11 cellular contexts compared by ENCODE assay signal in genomic region chr10:120978589-120979252, GRCh38.
DNase-seq lines count a peak whose midpoint lies in the region; ATAC-seq and TF ChIP-seq lines count a peak whose summit lies in the region.
"Had no signal": no experiment of that assay in that cellular context is flagged by ENCODE, and none has a peak within 500 bp of the region (broad histone marks: within the 10 kb centered on the region; RNA-seq: fewer than 3 reads in every experiment).

No MANE protein-coding gene starts in this region.

- H3K9ac ChIP-seq in HUES64 (ENCODE audit: low read depth, low read length): no peak overlapping the region

- no peak for TF ChIP-seq POLR2A in GM18505 (IDR thresholded peaks at IDR 0.05; ENCODE audit: borderline replicate concordance, extremely low read depth, insufficient read depth, insufficient read length)

- ATAC-seq in GM18505 (IDR thresholded peaks at IDR 0.05; ENCODE audit: unreplicated experiment): no peak
- ATAC-seq in Right ventricle myocardium inferior: no peak

- H3K27me3 ChIP-seq in A673 (replicated peaks; ENCODE audit: insufficient read depth, low read depth, low read length, poor library complexity) (peaks cover 19% of the 10 kb centered on the region), HUES64 (ENCODE audit: insufficient read depth, low read length) (peaks cover 38% of the 10 kb centered on the region), muscle layer of duodenum (ENCODE audit: low read depth, low read length) (no peaks in the 10 kb centered on the region)

- H3K36me3 ChIP-seq in A673 (ENCODE audit: insufficient read depth, low read length, poor library complexity, severe bottlenecking): no peaks in the 10 kb centered on the region
- no peaks in the 10 kb centered on the region for H3K36me3 ChIP-seq in HUES64 (ENCODE audit: insufficient read depth, low read length)
- H3K36me3 ChIP-seq in muscle layer of duodenum (ENCODE audit: control insufficient read depth in 1 of 2, insufficient read depth in 2 of 2, low read length in 2 of 2): no peaks in the 10 kb centered on the region
- H3K36me3 ChIP-seq: right atrium auricular region had no signal

- peak; percentile 47 for DNase-seq in A673 (ENCODE audit: low spot score)
- no peak for DNase-seq in epithelial cell of proximal tubule (ENCODE audit: low read depth)
- DNase-seq in NOMO-1 (lab: John Stamatoyannopoulos, UW; ENCODE audit: unreplicated experiment in 2 of 2): no peak
- no peak for DNase-seq in NCI-H1105 treated with DMSO at 0.1 percent for 48 hours (lab: John Stamatoyannopoulos, UW)
- DNase-seq in Right ventricle myocardium inferior (ENCODE audit: missing footprints): no peak
- DNase-seq: AML-193, T-helper 9 cell had no signal

- 64% methylated on average over 15 of the region's 15 CpGs for WGBS in HUES64

- intact Hi-C loops in A673 (cut with micrococcal nuclease; ENCODE audit: unreplicated experiment): no loop called here
- intact Hi-C loops in Right ventricle myocardium inferior (cut with DNase I): no loop called here

- POLR2A ChIA-PET in A673 (lab: Charles Lee; ENCODE audit: low non-redundant PET): no interaction called here

- TF ChIP-seq CTCF in A673 (conservative IDR thresholded peaks at IDR 0.05; ENCODE audit: low read depth, low read length) (no peak), epithelial cell of proximal tubule (conservative IDR thresholded peaks at IDR 0.05; ENCODE audit: low read depth, low read length) (no peak)

- no TSS peak for BruUV-seq in A673 (replicated peaks; lab: Mats Ljungman, UMichigan)

- H3K4me1 ChIP-seq in A673 (ENCODE audit: insufficient read depth, low read length, poor library complexity, severe bottlenecking) (peaks cover 15% of the 10 kb centered on the region), HUES64 (ENCODE audit: insufficient read depth, low read length) (peaks cover 36% of the 10 kb centered on the region), muscle layer of duodenum (ENCODE audit: control insufficient read depth in 1 of 2, insufficient read depth in 2 of 2, low read length in 2 of 2) (peaks cover 0 to 12% of the 10 kb centered on the region in 2 donors)

- CTCF ChIA-PET in A673 (lab: Charles Lee): no interaction called here

- H3K9me3 ChIP-seq in A673 (ENCODE audit: low read depth, low read length, poor library complexity, severe bottlenecking) (peaks cover 5% of the 10 kb centered on the region), HUES64 (ENCODE audit: insufficient read depth, low read depth, low read length) (peaks cover 15% of the 10 kb centered on the region), muscle layer of duodenum (ENCODE audit: control insufficient read depth in 1 of 2, low read length in 2 of 2) (peaks cover 4 to 12% of the 10 kb centered on the region in 2 donors)

- no peak overlapping the region for H3K27ac ChIP-seq in A673 (ENCODE audit: low read depth, low read length, poor library complexity, severe bottlenecking)
- no peak overlapping the region for H3K27ac ChIP-seq in HUES64 (ENCODE audit: low read depth, low read length)
- H3K27ac ChIP-seq in muscle layer of duodenum (ENCODE audit: low read length): no peak overlapping the region
- H3K27ac ChIP-seq: right atrium auricular region had no signal

- H3K4me3 ChIP-seq in A673 (ENCODE audit: low read depth, low read length, poor library complexity, severe bottlenecking) (peak overlapping the region; percentile 27), HUES64 (ENCODE audit: low read length) (peak overlapping the region; percentile 55), epithelial cell of proximal tubule (ENCODE audit: low read depth, low read length) (peak overlapping the region; percentile 51), muscle layer of duodenum (ENCODE audit: low read depth in 1 of 2, low read length in 2 of 2) (peak overlapping the region; percentile 28 to 61)
